27 cellular contexts compared by ENCODE assay signal in genomic region chr3:41290306-41290705, GRCh38.
"Had no signal": no experiment of that assay in that cellular context is flagged by ENCODE, and none has a peak within 500 bp of the region (broad histone marks: within the 10 kb centered on the region; RNA-seq: fewer than 3 reads in every experiment).

No MANE protein-coding gene starts in this region.

- H3K4me3 ChIP-seq: heart left ventricle, left lung, lower lobe of right lung, ovary, right atrium auricular region, spleen, stomach, testis, thyroid gland, transverse colon, upper lobe of left lung, vagina had no signal

- ATAC-seq: heart left ventricle; left colon; left lung; lower lobe of right lung; natural killer cell treated with Interleukin-12 subunit alpha and Interleukin-12 subunit beta and Interleukin-15 and Interleukin-18, amount 100 ng/mL, for 72 hours; sciatic nerve; stimulated activated effector memory CD8-positive, alpha-beta T cell treated with anti-CD3 and anti-CD28 coated beads, Interleukin-12 subunit alpha, Interleukin-12 subunit beta, amount 100 ng/mL, for 72 hours had no signal

- FAIRE-seq: kidney, small intestine had no signal

- H3K36me3 Mint-ChIP-seq: immature natural killer cell; natural killer cell treated with Interleukin-12 subunit alpha and Interleukin-12 subunit beta and Interleukin-15 and Interleukin-18, amount 100 ng/mL, for 72 hours; stimulated activated effector memory CD8-positive, alpha-beta T cell treated with anti-CD3 and anti-CD28 coated beads, Interleukin-12 subunit alpha, Interleukin-12 subunit beta, amount 100 ng/mL, for 72 hours had no signal

- H3K9me3 Mint-ChIP-seq: immature natural killer cell had no signal

- H3K9me3 ChIP-seq: left lung, lower lobe of right lung, neutrophil, ovary, right atrium auricular region, stomach, testis, thyroid gland, transverse colon, upper lobe of left lung, vagina had no signal

- H3K27ac Mint-ChIP-seq: naive B cell; natural killer cell treated with Interleukin-12 subunit alpha and Interleukin-12 subunit beta and Interleukin-15 and Interleukin-18, amount 100 ng/mL, for 72 hours; progenitor cell of endocrine pancreas; stimulated activated effector memory CD8-positive, alpha-beta T cell treated with anti-CD3 and anti-CD28 coated beads, Interleukin-12 subunit alpha, Interleukin-12 subunit beta, amount 100 ng/mL, for 72 hours had no signal

- H3K27me3 Mint-ChIP-seq: naive B cell, progenitor cell of endocrine pancreas had no signal

- H3K27ac ChIP-seq: heart left ventricle, left lung, lower lobe of right lung, neutrophil, ovary, right atrium auricular region, spleen, stomach, testis, thyroid gland, transverse colon, upper lobe of left lung, vagina had no signal

- DNase-seq: heart left ventricle; immature natural killer cell; kidney; left colon; left lung; lower lobe of right lung; mammary epithelial cell; mesenchymal stem cell; naive B cell; ovary; small intestine; spleen; stimulated activated CD4-positive, alpha-beta T cell treated with anti-CD3 and anti-CD28 coated beads, Interleukin-4, amount 100 ng/mL, for 24 hours; stimulated activated naive CD4-positive, alpha-beta T cell; stomach; testis; thyroid gland; transverse colon; upper lobe of left lung had no signal

- H3K4me1 ChIP-seq: left lung, lower lobe of right lung, stomach, testis, thyroid gland, transverse colon, upper lobe of left lung, vagina had no signal

- H3K36me3 ChIP-seq: heart left ventricle, left lung, lower lobe of right lung, neutrophil, ovary, right atrium auricular region, spleen, stomach, thyroid gland, transverse colon, upper lobe of left lung, vagina had no signal

- H3K4me3 Mint-ChIP-seq: immature natural killer cell; naive B cell; natural killer cell treated with Interleukin-12 subunit alpha and Interleukin-12 subunit beta and Interleukin-15 and Interleukin-18, amount 100 ng/mL, for 72 hours; neural crest cell; stimulated activated effector memory CD8-positive, alpha-beta T cell treated with anti-CD3 and anti-CD28 coated beads, Interleukin-12 subunit alpha, Interleukin-12 subunit beta, amount 100 ng/mL, for 72 hours had no signal

- H3K4me1 Mint-ChIP-seq: immature natural killer cell, naive B cell had no signal

- H3K27me3 ChIP-seq: heart left ventricle, left lung, neutrophil, ovary, right atrium auricular region, spleen, stomach, testis, thyroid gland, transverse colon, upper lobe of left lung, vagina had no signal
